8 cellular contexts compared by ENCODE assay signal in genomic region chr22:23183107-23183698, GRCh38. TPM values are rescaled to one million over a fixed set of nuclear protein-coding genes. Genes with fewer than 3 reads are reported as not detected.
DNase-seq lines count a peak whose midpoint lies in the region; ATAC-seq, FAIRE-seq and TF ChIP-seq lines count a peak whose summit lies in the region.

No MANE protein-coding gene starts in this region.

- DNase-seq in AG08396 (ENCODE audit: low spot score) (peak; percentile 65), GM23248 (peak; percentile 75), RPMI8226 (peak; percentile 49), H1 (ENCODE audit: low read depth in 1 of 2, low spot score in 2 of 2) (peak; percentile 39 to 71), mesendoderm (peak; percentile 94), upper lobe of left lung (peak in 1 of 2 donors; percentile 75), NK-92 (lab: John Stamatoyannopoulos, UW; ENCODE audit: unreplicated experiment) (no peak), NCI-H1436 treated with DMSO at 0.1 percent for 48 hours (lab: John Stamatoyannopoulos, UW) (no peak)

- H3K23ac ChIP-seq in H1 (ENCODE audit: insufficient read length) (no peak overlapping the region), mesendoderm (ENCODE audit: low read length) (peak overlapping the region; percentile 48)

- H3K4ac ChIP-seq in H1 (replicated peaks; ENCODE audit: insufficient read length, low read depth, low read length) (no peak overlapping the region), mesendoderm (ENCODE audit: low read depth, low read length) (no peak overlapping the region)

- H2AFZ ChIP-seq in GM23248 (no peak overlapping the region), H1 (ENCODE audit: low read length) (no peak overlapping the region)

- H3F3A ChIP-seq in GM23248 (ENCODE audit: insufficient read depth), result peaks cover 17% of the 10 kb centered on the region; the same call in 1 of the 2 replicates

- no peak for TF ChIP-seq CTCF in H1 (IDR thresholded peaks at IDR 0.05; ENCODE audit: control extremely low read depth in 1 of 3, insufficient read depth in 1 of 3, low read depth in 1 of 3, low read length in 3 of 3)
- TF ChIP-seq CTCF in upper lobe of left lung (IDR thresholded peaks at IDR 0.05), result no peak

- H3K4me1 ChIP-seq in GM23248 (ENCODE audit: insufficient read depth) (peaks cover 30% of the 10 kb centered on the region), H1 (replicated peaks in 1 of 4; ENCODE audit: control insufficient read depth in 3 of 4, insufficient read depth in 4 of 4, low read length in 3 of 4) (peaks cover 12 to 42% (median 25%) of the 10 kb centered on the region in 4 experiments), mesendoderm (ENCODE audit: control insufficient read depth, low read depth, low read length) (peaks cover 20% of the 10 kb centered on the region), upper lobe of left lung (peaks cover 55 to 86% (median 59%) of the 10 kb centered on the region in 4 donors)

- H2BK120ac ChIP-seq in H1 (replicated peaks; ENCODE audit: low read depth, low read length), result no peak overlapping the region
- no peak overlapping the region for H2BK120ac ChIP-seq in mesendoderm (ENCODE audit: low read depth, low read length)

- H3K79me2 ChIP-seq in GM23248 (ENCODE audit: insufficient read depth), result peaks cover 70% of the 10 kb centered on the region
- peaks cover 56 to 72% of the 10 kb centered on the region in 2 experiments for H3K79me2 ChIP-seq in H1 (ENCODE audit: control insufficient read depth in 1 of 2, insufficient read depth in 2 of 2, low read length in 2 of 2)
- peaks cover 69% of the 10 kb centered on the region for H3K79me2 ChIP-seq in mesendoderm (ENCODE audit: control insufficient read depth, insufficient read depth, low read length)

- H3K79me1 ChIP-seq in H1 (ENCODE audit: low read depth, low read length), result peaks cover 23% of the 10 kb centered on the region
- peaks cover 22% of the 10 kb centered on the region for H3K79me1 ChIP-seq in mesendoderm (ENCODE audit: low read length)

- H2AK5ac ChIP-seq in H1 (ENCODE audit: low read depth, low read length) (no peak overlapping the region), mesendoderm (ENCODE audit: low read length) (no peak overlapping the region)

- no peak for TF ChIP-seq POLR2A in H1 (IDR thresholded peaks at IDR 0.05; ENCODE audit: control extremely low read depth in 1 of 2, low read depth in 2 of 2, low read length in 2 of 2)
- no peak for TF ChIP-seq POLR2A in upper lobe of left lung (IDR thresholded peaks at IDR 0.05)

- CTCF ChIA-PET in H1 (lab: Charles Lee; ENCODE audit: partially characterized antibody), result interaction anchor here (0.7 to 24.3 kb wide), 11 partner anchors 9 to 105 kb away, joined by 3 to 358 read pairs (median 4); no protein-coding TSS in a partner anchor

- peak in 1 of 2 donors; percentile 17 for ATAC-seq in upper lobe of left lung (ENCODE audit: low FRiP score in 2 of 2)

- H3K36me3 ChIP-seq in GM23248 (ENCODE audit: low read depth), result no peaks in the 10 kb centered on the region
- H3K36me3 ChIP-seq in H1 (ENCODE audit: control insufficient read depth in 2 of 4, insufficient read depth in 4 of 4, low read length in 3 of 4), result no peaks in the 10 kb centered on the region
- H3K36me3 ChIP-seq in mesendoderm (ENCODE audit: control insufficient read depth, insufficient read depth, low read length), result no peaks in the 10 kb centered on the region
- H3K36me3 ChIP-seq in upper lobe of left lung, result peaks cover 0 to 7% (median 2%) of the 10 kb centered on the region in 4 donors

- 17 to 18% methylated on average over 11 of the region's 11 CpGs for WGBS in GM23248 (ENCODE audit: low coverage in 1 of 2, low lambda C conversion rate in 2 of 2, missing lambda C conversion rate in 2 of 2), 2 experiments
- 17% methylated on average over 11 of the region's 11 CpGs; no CpG with 5 or more reads in 1 of the 2 experiments for WGBS in H1 (ENCODE audit: extremely low coverage in 1 of 2, insufficient coverage in 1 of 2, insufficient read length in 1 of 2, insufficient replicate concordance in 2 of 2, low coverage in 1 of 2, low lambda C conversion rate in 2 of 2, missing lambda C conversion rate in 1 of 2), 2 experiments
- no CpG with 5 or more reads among the region's 11 CpGs for WGBS in mesendoderm (ENCODE audit: extremely low coverage, insufficient coverage, low lambda C conversion rate)
- WGBS in upper lobe of left lung, 2 donors, result 11 to 20% methylated on average over 10 to 11 of the region's 11 CpGs

- no peak overlapping the region for H2BK12ac ChIP-seq in H1 (ENCODE audit: low read depth, low read length)

- H3K56ac ChIP-seq in H1 (replicated peaks; ENCODE audit: insufficient read length, low read depth, low read length) (no peak overlapping the region), mesendoderm (ENCODE audit: low read length) (peak overlapping the region; percentile 95)

- in situ Hi-C loops in GM23248 (cut with MboI), result loop anchor here (25.0 kb wide), 1 partner anchor 354 kb away; no protein-coding TSS in a partner anchor

- no peaks in the 10 kb centered on the region for H3K9me2 ChIP-seq in GM23248 (ENCODE audit: insufficient read depth)

- no peak overlapping the region for H2BK15ac ChIP-seq in H1 (ENCODE audit: low read length)
- no peak overlapping the region for H2BK15ac ChIP-seq in mesendoderm (replicated peaks; ENCODE audit: low read depth)

- H3K4me2 ChIP-seq in GM23248 (ENCODE audit: unreplicated experiment) (peak overlapping the region; percentile 80), H1 (ENCODE audit: insufficient read depth in 1 of 2, low read depth in 2 of 2, low read length in 2 of 2) (peak overlapping the region; percentile 85 to 95), mesendoderm (ENCODE audit: low read length) (peak overlapping the region; percentile 73)

- no peak overlapping the region for H4K91ac ChIP-seq in H1 (replicated peaks; ENCODE audit: insufficient read length, low read length)

- H3K9ac ChIP-seq in GM23248 (peak overlapping the region; percentile 37), H1 (replicated peaks in 1 of 4; ENCODE audit: extremely low read depth in 1 of 4, low read depth in 3 of 4, low read length in 3 of 4) (peak overlapping the region in 1 of 4 experiments; percentile 14; a peak in 1 of 7 replicates), mesendoderm (ENCODE audit: low read length) (peak overlapping the region; percentile 95)

- H3K14ac ChIP-seq in H1 (ENCODE audit: insufficient read length), result no peak overlapping the region

- H2BK5ac ChIP-seq in H1 (ENCODE audit: low read depth, low read length), result no peak overlapping the region; the same call in 1 of the 2 replicates
- H2BK5ac ChIP-seq in mesendoderm (ENCODE audit: low read length), result no peak overlapping the region

- H3K23me2 ChIP-seq in H1 (ENCODE audit: low read depth, low read length), result peaks cover 20% of the 10 kb centered on the region

- no peak overlapping the region for H4K8ac ChIP-seq in H1 (ENCODE audit: extremely low read depth, insufficient read depth, low read length)
- no peak overlapping the region for H4K8ac ChIP-seq in mesendoderm (ENCODE audit: low read depth, low read length)

- H2BK20ac ChIP-seq in H1 (ENCODE audit: low read length), result no peak overlapping the region

- no peak for FAIRE-seq in H1 (lab: Jason Lieb, UNC)

- H4K5ac ChIP-seq in H1 (ENCODE audit: insufficient read length, low read depth, low read length) (no peak overlapping the region), mesendoderm (ENCODE audit: low read length) (no peak overlapping the region)

- POLR2A ChIA-PET in H1 (lab: Charles Lee; ENCODE audit: partially characterized antibody), result interaction anchor here (0.7 to 6.0 kb wide), 8 partner anchors 10 to 99 kb away, joined by 3 to 34 read pairs (median 4); no protein-coding TSS in a partner anchor

- no peak overlapping the region for H3K27ac ChIP-seq in GM23248
- H3K27ac ChIP-seq in H1 (ENCODE audit: low read depth, low read length), result no peak overlapping the region
- peak overlapping the region; percentile 52 for H3K27ac ChIP-seq in mesendoderm (ENCODE audit: low read depth, low read length)
- H3K27ac ChIP-seq in upper lobe of left lung, result peak overlapping the region in 3 of 4 donors; percentile 32 to 89 (median 42)

- peak in 1 of 2 experiments; percentile 32; a peak in 2 of 4 replicates for TF ChIP-seq RAD21 in H1 (IDR thresholded peaks at IDR 0.05 in 1 of 2, conservative IDR thresholded peaks at IDR 0.05 in 1 of 2; ENCODE audit: low read depth in 2 of 2, low read length in 2 of 2)

- TF ChIP-seq EP300 in H1 (IDR thresholded peaks at IDR 0.05; ENCODE audit: borderline replicate concordance in 1 of 2, low read depth in 2 of 2, low read length in 2 of 2), result 0 out of 3 replicates have a peak, but pooled peaks of 1 of the 2 experiments have one; percentile 58
- TF ChIP-seq EP300 in upper lobe of left lung (IDR thresholded peaks at IDR 0.05), result no peak

- H3K4me3 ChIP-seq in GM23248 (peak overlapping the region; percentile 72), H1 (ENCODE audit: extremely low read depth in 1 of 4, insufficient read depth in 2 of 4, low read depth in 3 of 4, low read length in 4 of 4) (peak overlapping the region; percentile 65 to 88 (median 72); a peak in 7 of 8 replicates), mesendoderm (ENCODE audit: low read length) (peak overlapping the region; percentile 94), upper lobe of left lung (peak overlapping the region; percentile 75 to 92 (median 77))

- H3K9me3 ChIP-seq in GM23248 (ENCODE audit: low read depth) (no peaks in the 10 kb centered on the region), H1 (ENCODE audit: insufficient read depth in 2 of 2, low read depth in 1 of 2, low read length in 1 of 2) (no peaks in the 10 kb centered on the region), upper lobe of left lung (no peaks in the 10 kb centered on the region)

- 0 out of 2 replicates have a peak, but pooled peaks cover 5% of the 10 kb centered on the region for H4K20me1 ChIP-seq in GM23248 (ENCODE audit: insufficient read depth)
- peaks cover 38 to 46% of the 10 kb centered on the region in 2 experiments for H4K20me1 ChIP-seq in H1 (replicated peaks in 1 of 2; ENCODE audit: control insufficient read depth in 1 of 2, insufficient read depth in 2 of 2, low read length in 2 of 2)

- H3K27me3 ChIP-seq in GM23248 (replicated peaks; ENCODE audit: insufficient read depth) (no peaks in the 10 kb centered on the region), H1 (replicated peaks in 1 of 4; ENCODE audit: control insufficient read depth in 3 of 4, extremely low read depth in 1 of 4, insufficient read depth in 3 of 4, low read length in 3 of 4) (peaks cover 0 to 6% (median 2%) of the 10 kb centered on the region in 4 experiments; a peak in 1 of 7 replicates), mesendoderm (ENCODE audit: insufficient read depth, low read length, poor library complexity) (no peaks in the 10 kb centered on the region), upper lobe of left lung (no peaks in the 10 kb centered on the region)

- no peak overlapping the region for H3K18ac ChIP-seq in H1 (ENCODE audit: extremely low read depth, low read length)
- H3K18ac ChIP-seq in mesendoderm (ENCODE audit: low read length), result peak overlapping the region; percentile 54

RNA-seq across cellular contexts. Expression of gene BCR, which starts 2.9 kb away (rescaled TPM):
- total RNA-seq in GM23248 (2014; rRNA removed; shearing (Covaris generic)), result 30.0 and 30.6 TPM in 2 replicates
- polyA plus RNA-seq in GM23248 (2016; fragmentation: Nextera tagmentation; extraction: Ambion mirVana), result 3.3 and 4.7 TPM in 2 replicates
- 122 and 130 TPM in 2 replicates for total RNA-seq in H1 (2021; fragmentation: NEBNext Ultra II Directional; extraction: Animal tissue kit (Norgen Biotek cat#: 25700))
- 66.7 and 110 TPM in 2 replicates for polyA plus RNA-seq in H1 (2011; rRNA removed)
- polyA plus RNA-seq in H1 (2011; cell fraction: cytosol; rRNA removed), result 101 TPM
- polyA plus RNA-seq in H1 (2011; cell fraction: nucleus; rRNA removed), result 162 TPM
- polyA plus RNA-seq in H1 (2012, experiment 1 of 2), result 76.6 to 172 TPM (median 129 TPM) in 4 replicates
- 53.7 TPM for polyA plus RNA-seq in H1 (2012, experiment 2 of 2)
- 37.8 TPM for polyA plus RNA-seq in H1 (2013, experiment 1 of 2)
- polyA plus RNA-seq in H1 (2013, experiment 2 of 2), result 37.4 TPM
- 150 and 166 TPM in 2 replicates for polyA minus RNA-seq in H1 (2011; rRNA and poly(A)+ RNA removed)
- polyA minus RNA-seq in H1 (2011; cell fraction: cytosol; rRNA and poly(A)+ RNA removed), result 183 TPM
- 71.0 TPM for polyA minus RNA-seq in H1 (2011; cell fraction: nucleus; rRNA and poly(A)+ RNA removed)
- polyA plus RNA-seq in mesendoderm (2013, experiment 1 of 2), result 26.5 TPM
- 26.2 TPM for polyA plus RNA-seq in mesendoderm (2013, experiment 2 of 2)
- 100 to 1,000 TPM in 1 of 6 donors, 10 to 100 TPM in 5; 47.1 to 105 (median 68.6) TPM for total RNA-seq in upper lobe of left lung

RNA-seq across cellular contexts. Expression of gene RAB36, which starts 37.9 kb away (rescaled TPM):
- 3.5 and 5.8 TPM in 2 replicates for total RNA-seq in GM23248 (2014; rRNA removed; shearing (Covaris generic))
- polyA plus RNA-seq in GM23248 (2016; fragmentation: Nextera tagmentation; extraction: Ambion mirVana) (5.0 and 6.8 TPM in 2 replicates), H1 (2011; rRNA removed) (1.4 and 1.5 TPM in 2 replicates)
- 1.0 and 1.1 TPM in 2 replicates for total RNA-seq in H1 (2021; fragmentation: NEBNext Ultra II Directional; extraction: Animal tissue kit (Norgen Biotek cat#: 25700))
- 0.75 TPM for polyA plus RNA-seq in H1 (2011; cell fraction: cytosol; rRNA removed)
- 0.86 TPM for polyA plus RNA-seq in H1 (2011; cell fraction: nucleus; rRNA removed)
- polyA plus RNA-seq in H1 (2012, experiment 1 of 2), result 0.84 to 1.0 TPM (median 0.98 TPM) in 4 replicates
- 0.87 TPM for polyA plus RNA-seq in H1 (2012, experiment 2 of 2)
- 0.79 TPM for polyA plus RNA-seq in H1 (2013, experiment 1 of 2)
- 0.79 TPM for polyA plus RNA-seq in H1 (2013, experiment 2 of 2)
- 1.0 and 1.5 TPM in 2 replicates for polyA minus RNA-seq in H1 (2011; rRNA and poly(A)+ RNA removed)
- 0.44 TPM for polyA minus RNA-seq in H1 (2011; cell fraction: cytosol; rRNA and poly(A)+ RNA removed)
- polyA minus RNA-seq in H1 (2011; cell fraction: nucleus; rRNA and poly(A)+ RNA removed), result 0.70 TPM
- 0.67 TPM for polyA plus RNA-seq in mesendoderm (2013, experiment 1 of 2)
- polyA plus RNA-seq in mesendoderm (2013, experiment 2 of 2), result 0.64 TPM
- 10 to 100 TPM in 1 of 6 donors, 1 to 10 TPM in 5; 2.6 to 17.5 (median 8.4) TPM for total RNA-seq in upper lobe of left lung

RNA-seq across cellular contexts. Expression of gene RSPH14, which starts 41.4 kb away (rescaled TPM):
- not detected in 2 replicates for total RNA-seq in GM23248 (2014; rRNA removed; shearing (Covaris generic))
- not detected in 2 replicates for polyA plus RNA-seq in GM23248 (2016; fragmentation: Nextera tagmentation; extraction: Ambion mirVana)
- 0.84 TPM in 1 of 2 replicates, not detected in the other for total RNA-seq in H1 (2021; fragmentation: NEBNext Ultra II Directional; extraction: Animal tissue kit (Norgen Biotek cat#: 25700))
- polyA plus RNA-seq in H1 (2011; rRNA removed), result 0.28 and 0.30 TPM in 2 replicates
- 0.28 TPM for polyA plus RNA-seq in H1 (2011; cell fraction: cytosol; rRNA removed)
- 0.33 TPM for polyA plus RNA-seq in H1 (2011; cell fraction: nucleus; rRNA removed)
- 0.24 to 0.43 TPM (median 0.28 TPM) in 3 of 4 replicates, not detected in the other for polyA plus RNA-seq in H1 (2012, experiment 1 of 2)
- polyA plus RNA-seq in H1 (2012, experiment 2 of 2), result 0.22 TPM
- 0.10 TPM for polyA plus RNA-seq in H1 (2013, experiment 1 of 2)
- polyA plus RNA-seq in H1 (2013, experiment 2 of 2), result 0.13 TPM
- polyA minus RNA-seq in H1 (2011; rRNA and poly(A)+ RNA removed), result 0.13 and 0.39 TPM in 2 replicates
- polyA minus RNA-seq in H1 (2011; cell fraction: cytosol; rRNA and poly(A)+ RNA removed), result not detected
- not detected for polyA minus RNA-seq in H1 (2011; cell fraction: nucleus; rRNA and poly(A)+ RNA removed)
- polyA plus RNA-seq in mesendoderm (2013, experiment 1 of 2), result 0.20 TPM
- polyA plus RNA-seq in mesendoderm (2013, experiment 2 of 2), result 0.20 TPM
- 1 to 10 TPM in 5 of 6 donors, not detected in 1; 1.1 to 5.2 (median 2.7) TPM for total RNA-seq in upper lobe of left lung

Comparison
In these comparisons a context has a peak if more than half of its experiments do, and no peak if none do; other contexts are left out.
1. DNase-seq: peak in AG08396 (single experiment), GM23248 (single experiment), RPMI8226 (single experiment), H1 (2 of 2) and mesendoderm (single experiment); none in NK-92 (single experiment) and NCI-H1436 treated with DMSO at 0.1 percent for 48 hours (single experiment).
2. H3K27ac ChIP-seq: peak in mesendoderm (single experiment) and upper lobe of left lung (3 of 4); none in GM23248 (single experiment) and H1 (single experiment).
3. Peak in every context shown above with its lines, with median percentiles within 50 percentile points of each other: H3K4me2 ChIP-seq and H3K4me3 ChIP-seq.